Comparison of ENCODE assay signal across 11 cellular contexts in genomic region chr18:80023173-80023572, GRCh38. TPM values are rescaled to one million over a fixed set of nuclear protein-coding genes. Genes with fewer than 3 reads are reported as not detected.
A peak's percentile ranks its signal among the peaks of the same experiment; 100 is the strongest.
DNase-seq lines count a peak whose midpoint lies in the region; ATAC-seq and TF ChIP-seq lines count a peak whose summit lies in the region.
"Had no signal": no experiment of that assay in that cellular context is flagged by ENCODE, and none has a peak within 500 bp of the region (broad histone marks: within the 10 kb centered on the region; RNA-seq: fewer than 3 reads in every experiment).

No MANE protein-coding gene starts in this region.

- peak; percentile 90 for TF ChIP-seq CTCF in KMS-11 (conservative IDR thresholded peaks at IDR 0.05; ENCODE audit: low read depth, low read length)
- peak; percentile 37 for TF ChIP-seq CTCF in astrocyte of the spinal cord (IDR thresholded peaks at IDR 0.05; ENCODE audit: low read depth, low read length)
- peak; percentile 58 for TF ChIP-seq CTCF in neural crest cell (conservative IDR thresholded peaks at IDR 0.05)

- no peak overlapping the region for H3K27ac ChIP-seq in KMS-11

- H3K4me3 ChIP-seq in KMS-11 (IDR thresholded peaks at IDR 0.05; ENCODE audit: insufficient read depth, low read depth, low read length) (no peak overlapping the region), astrocyte of the spinal cord (ENCODE audit: low read depth, low read length) (no peak overlapping the region)

- no peak overlapping the region for H2AFZ ChIP-seq in KMS-11 (ENCODE audit: low read depth)

- intact Hi-C loops in activated CD4-positive, alpha-beta memory T cell treated with anti-CD3 and anti-CD28 coated beads for 36 hours (cut with micrococcal nuclease), result no loop called here

- H3K4me3 Mint-ChIP-seq in activated CD4-positive, alpha-beta memory T cell treated with anti-CD3 and anti-CD28 coated beads for 36 hours, result no peak overlapping the region
- H3K4me3 Mint-ChIP-seq in activated CD4-positive, alpha-beta memory T cell treated with anti-CD3 and anti-CD28 coated beads, Interleukin-2, amount 10 ng/mL, durations not matched to agents 7 days and 5 days, result no peak overlapping the region
- no peak overlapping the region for H3K4me3 Mint-ChIP-seq in neural crest cell
- H3K4me3 Mint-ChIP-seq: CD8-positive, alpha-beta T cell; stimulated activated memory B cell treated with anti-CD40 and anti-IgM and Interleukin-4, amounts not matched to agents 10 μg/mL and 1 μg/mL and 100 μg/mL, for 72 hours had no signal

- no peaks in the 10 kb centered on the region for H3K79me2 ChIP-seq in KMS-11 (ENCODE audit: insufficient read depth, low read depth)

- in situ Hi-C loops in astrocyte of the spinal cord (cut with HindIII; ENCODE audit: low sequenced_read_pairs), result no loop called here

- H3K27me3 Mint-ChIP-seq in activated CD4-positive, alpha-beta memory T cell treated with anti-CD3 and anti-CD28 coated beads for 36 hours, result no peaks in the 10 kb centered on the region
- no peaks in the 10 kb centered on the region for H3K27me3 Mint-ChIP-seq in activated CD4-positive, alpha-beta memory T cell treated with anti-CD3 and anti-CD28 coated beads, Interleukin-2, amount 10 ng/mL, durations not matched to agents 7 days and 5 days
- no peaks in the 10 kb centered on the region for H3K27me3 Mint-ChIP-seq in neural crest cell (ENCODE audit: low read depth)
- H3K27me3 Mint-ChIP-seq: stimulated activated memory B cell treated with anti-CD40 and anti-IgM and Interleukin-4, amounts not matched to agents 10 μg/mL and 1 μg/mL and 100 μg/mL, for 72 hours had no signal

- H3K36me3 ChIP-seq in KMS-11 (ENCODE audit: insufficient read depth), result no peaks in the 10 kb centered on the region

- no peaks in the 10 kb centered on the region for H3K4me1 Mint-ChIP-seq in activated CD4-positive, alpha-beta memory T cell treated with anti-CD3 and anti-CD28 coated beads for 36 hours (ENCODE audit: low read depth)
- no peaks in the 10 kb centered on the region for H3K4me1 Mint-ChIP-seq in activated CD4-positive, alpha-beta memory T cell treated with anti-CD3 and anti-CD28 coated beads, Interleukin-2, amount 10 ng/mL, durations not matched to agents 7 days and 5 days
- H3K4me1 Mint-ChIP-seq in neural crest cell, result no peaks in the 10 kb centered on the region
- H3K4me1 Mint-ChIP-seq: stimulated activated memory B cell treated with anti-CD40 and anti-IgM and Interleukin-4, amounts not matched to agents 10 μg/mL and 1 μg/mL and 100 μg/mL, for 72 hours had no signal

- H3K4me2 ChIP-seq in KMS-11, result no peak overlapping the region

- CTCF ChIA-PET in activated CD4-positive, alpha-beta memory T cell treated with anti-CD3 and anti-CD28 coated beads for 36 hours (lab: Charles Lee), result interaction anchor here (0.7 kb wide), 1 partner anchor 229 kb away, joined by 3 read pairs; no protein-coding TSS in a partner anchor
- CTCF ChIA-PET in activated CD4-positive, alpha-beta memory T cell treated with anti-CD3 and anti-CD28 coated beads, Interleukin-2, amount 10 ng/mL, durations not matched to agents 7 days and 5 days (lab: Charles Lee), result interaction anchor here (0.6 kb wide), 1 partner anchor 38 kb away, joined by 3 read pairs; no protein-coding TSS in a partner anchor

- no peaks in the 10 kb centered on the region for H3K4me1 ChIP-seq in KMS-11 (ENCODE audit: low read depth, poor library complexity, severe bottlenecking)

- no peak overlapping the region for H3K27ac Mint-ChIP-seq in activated CD4-positive, alpha-beta memory T cell treated with anti-CD3 and anti-CD28 coated beads for 36 hours
- no peak overlapping the region for H3K27ac Mint-ChIP-seq in activated CD4-positive, alpha-beta memory T cell treated with anti-CD3 and anti-CD28 coated beads, Interleukin-2, amount 10 ng/mL, durations not matched to agents 7 days and 5 days
- H3K27ac Mint-ChIP-seq in neural crest cell (ENCODE audit: unreplicated experiment), result no peak overlapping the region
- H3K27ac Mint-ChIP-seq: CD8-positive, alpha-beta T cell; stimulated activated memory B cell treated with anti-CD40 and anti-IgM and Interleukin-4, amounts not matched to agents 10 μg/mL and 1 μg/mL and 100 μg/mL, for 72 hours had no signal

- no peaks in the 10 kb centered on the region for H4K20me1 ChIP-seq in KMS-11 (ENCODE audit: insufficient read depth)

- peaks cover 57% of the 10 kb centered on the region for H3K36me3 Mint-ChIP-seq in activated CD4-positive, alpha-beta memory T cell treated with anti-CD3 and anti-CD28 coated beads for 36 hours
- peaks cover 23% of the 10 kb centered on the region for H3K36me3 Mint-ChIP-seq in activated CD4-positive, alpha-beta memory T cell treated with anti-CD3 and anti-CD28 coated beads, Interleukin-2, amount 10 ng/mL, durations not matched to agents 7 days and 5 days (ENCODE audit: low read depth)
- H3K36me3 Mint-ChIP-seq in neural crest cell (ENCODE audit: low read depth), result peaks cover 64% of the 10 kb centered on the region

- no peaks in the 10 kb centered on the region for H3K27me3 ChIP-seq in KMS-11 (ENCODE audit: insufficient read depth, low read depth)

- peaks cover 79% of the 10 kb centered on the region for H3K9me3 Mint-ChIP-seq in activated CD4-positive, alpha-beta memory T cell treated with anti-CD3 and anti-CD28 coated beads for 36 hours
- H3K9me3 Mint-ChIP-seq in activated CD4-positive, alpha-beta memory T cell treated with anti-CD3 and anti-CD28 coated beads, Interleukin-2, amount 10 ng/mL, durations not matched to agents 7 days and 5 days, result peaks cover 52% of the 10 kb centered on the region
- H3K9me3 Mint-ChIP-seq in neural crest cell, result peaks cover 28% of the 10 kb centered on the region

- ATAC-seq in GM19324 (IDR thresholded peaks at IDR 0.05; ENCODE audit: low FRiP score, unreplicated experiment) (no peak), HG03378 (IDR thresholded peaks at IDR 0.05; ENCODE audit: unreplicated experiment) (no peak)
- ATAC-seq: CD8-positive, alpha-beta T cell; stimulated activated memory B cell treated with anti-CD40 and anti-IgM and Interleukin-4, amounts not matched to agents 10 μg/mL and 1 μg/mL and 100 μg/mL, for 72 hours had no signal

- peak; percentile 25 for DNase-seq in activated CD4-positive, alpha-beta memory T cell treated with anti-CD3 and anti-CD28 coated beads for 36 hours
- no peak for DNase-seq in activated CD4-positive, alpha-beta memory T cell treated with anti-CD3 and anti-CD28 coated beads, Interleukin-2, amount 10 ng/mL, durations not matched to agents 7 days and 5 days
- DNase-seq in astrocyte of the spinal cord (ENCODE audit: low read depth, low spot score), result no peak
- no peak for DNase-seq in neural crest cell (ENCODE audit: low read depth, low spot score)
- no peak for DNase-seq in NCI-H345 (lab: John Stamatoyannopoulos, UW)
- DNase-seq: CD8-positive, alpha-beta T cell; SIG-M5 had no signal

- POLR2A ChIA-PET in activated CD4-positive, alpha-beta memory T cell treated with anti-CD3 and anti-CD28 coated beads for 36 hours (lab: Charles Lee), result no interaction called here
- POLR2A ChIA-PET in activated CD4-positive, alpha-beta memory T cell treated with anti-CD3 and anti-CD28 coated beads, Interleukin-2, amount 10 ng/mL, durations not matched to agents 7 days and 5 days (lab: Charles Lee), result no interaction called here

- no peak overlapping the region for H3K9ac ChIP-seq in KMS-11

RNA-seq across cellular contexts. Expression of gene RBFA, which starts 11.1 kb away (rescaled TPM):
- total RNA-seq in activated CD4-positive, alpha-beta memory T cell treated with anti-CD3 and anti-CD28 coated beads for 36 hours, result 10 to 100 TPM; 29.5 to 31.8 TPM
- 10 to 100 TPM; 13.9 to 16.8 TPM for total RNA-seq in activated CD4-positive, alpha-beta memory T cell treated with anti-CD3 and anti-CD28 coated beads, Interleukin-2, amount 10 ng/mL, durations not matched to agents 7 days and 5 days
- 47.0 and 50.7 TPM in 2 replicates for total RNA-seq in neural crest cell

RNA-seq across cellular contexts. Expression of gene TXNL4A, which starts 34.8 kb away (rescaled TPM):
- 100 to 1,000 TPM; 169 to 175 TPM for total RNA-seq in activated CD4-positive, alpha-beta memory T cell treated with anti-CD3 and anti-CD28 coated beads for 36 hours
- total RNA-seq in activated CD4-positive, alpha-beta memory T cell treated with anti-CD3 and anti-CD28 coated beads, Interleukin-2, amount 10 ng/mL, durations not matched to agents 7 days and 5 days, result 100 to 1,000 TPM; 120 TPM
- total RNA-seq in neural crest cell, result 140 and 144 TPM in 2 replicates

RNA-seq across cellular contexts. Expression of gene HSBP1L1, which starts 58.7 kb away (rescaled TPM):
- total RNA-seq in activated CD4-positive, alpha-beta memory T cell treated with anti-CD3 and anti-CD28 coated beads for 36 hours, result 1 to 10 TPM; 8.5 to 8.8 TPM
- 1 to 10 TPM; 9.0 to 9.2 TPM for total RNA-seq in activated CD4-positive, alpha-beta memory T cell treated with anti-CD3 and anti-CD28 coated beads, Interleukin-2, amount 10 ng/mL, durations not matched to agents 7 days and 5 days
- total RNA-seq in neural crest cell, result 0.58 TPM in 1 of 2 replicates, not detected in the other

Comparison
In these comparisons a context has a peak if more than half of its experiments do, and no peak if none do; other contexts are left out.
1. CTCF ChIP-seq: peak in every context shown above with its lines; median percentile 90 in KMS-11; 58 in neural crest cell; 37 in astrocyte of the spinal cord.